In the genomic region with DNA sequence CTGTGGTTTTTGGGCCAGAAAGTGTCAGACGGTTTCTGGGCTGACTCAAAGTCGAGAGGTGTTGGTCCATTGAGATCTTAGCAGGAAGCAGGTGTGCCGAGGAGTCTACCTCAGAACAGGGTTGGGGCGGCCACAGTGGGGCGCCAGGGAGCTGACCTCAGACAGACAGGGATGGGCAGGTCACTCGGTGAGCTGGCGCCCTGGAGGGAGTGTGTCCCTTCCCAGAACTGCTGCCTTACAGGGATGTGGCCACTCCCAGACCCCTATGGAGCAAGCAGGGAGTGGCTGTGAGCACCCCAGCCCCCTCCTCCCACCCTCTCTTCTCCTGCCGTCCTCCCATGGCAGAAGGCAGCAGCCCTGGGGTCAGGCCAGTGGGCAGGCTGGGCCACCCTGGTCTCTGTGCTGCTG, we compare ENCODE assay signal across 10 cellular contexts. TPM values are rescaled to one million over a fixed set of nuclear protein-coding genes. Genes with fewer than 3 reads are reported as not detected.
DNase-seq lines count a peak whose midpoint lies in the region; ATAC-seq and TF ChIP-seq lines count a peak whose summit lies in the region.
"Had no signal": no experiment of that assay in that cellular context is flagged by ENCODE, and none has a peak within 500 bp of the region (broad histone marks: within the 10 kb centered on the region; RNA-seq: fewer than 3 reads in every experiment).

No MANE protein-coding gene starts in this region.

- H3K9me3 Mint-ChIP-seq in activated naive CD4-positive, alpha-beta T cell treated with anti-CD3 and anti-CD28 coated beads, Interleukin-2, amount 50 U/mL, for 72 hours: no peaks in the 10 kb centered on the region
- no peaks in the 10 kb centered on the region for H3K9me3 Mint-ChIP-seq in natural killer cell

- H3K4me3 ChIP-seq in LNCaP clone FGC (ENCODE audit: low read depth, low read length) (no peak overlapping the region), neural cell (ENCODE audit: low read length) (no peak overlapping the region), thyroid gland (replicated peaks in 1 of 3) (no peak overlapping the region)
- H3K4me3 ChIP-seq: lung had no signal

- ATAC-seq in activated naive CD4-positive, alpha-beta T cell treated with anti-CD3 and anti-CD28 coated beads, Interleukin-2, amount 50 U/mL, for 72 hours: peak; percentile 18 to 37
- no peak for ATAC-seq in natural killer cell

- no peak overlapping the region for H3K9ac ChIP-seq in neural cell (ENCODE audit: low read length)

- H3K79me2 ChIP-seq in neural cell (replicated peaks; ENCODE audit: insufficient read depth, low read length): no peaks in the 10 kb centered on the region

- 23 to 28% methylated on average over 2 to 5 of the region's 8 CpGs for WGBS in thyroid gland, 2 donors

- TF ChIP-seq CTCF in LNCaP clone FGC (IDR thresholded peaks at IDR 0.05; ENCODE audit: control insufficient read depth, extremely low read depth, insufficient read depth): peak; percentile 43
- TF ChIP-seq CTCF in neural cell (IDR thresholded peaks at IDR 0.05; ENCODE audit: poor library complexity, severe bottlenecking): peak; percentile 19
- no peak for TF ChIP-seq CTCF in thyroid gland (IDR thresholded peaks at IDR 0.05)
- TF ChIP-seq CTCF in natural killer cell (IDR thresholded peaks at IDR 0.05): no peak

- H4K20me1 ChIP-seq in neural cell (ENCODE audit: insufficient read depth): no peaks in the 10 kb centered on the region

- peak overlapping the region in 1 of 2 donors; percentile 22 for H3K27ac Mint-ChIP-seq in activated naive CD4-positive, alpha-beta T cell treated with anti-CD3 and anti-CD28 coated beads, Interleukin-2, amount 50 U/mL, for 72 hours
- no peak overlapping the region for H3K27ac Mint-ChIP-seq in natural killer cell

- no peaks in the 10 kb centered on the region for H3K36me3 ChIP-seq in neural cell (ENCODE audit: insufficient read depth, low read length)
- H3K36me3 ChIP-seq in thyroid gland: no peaks in the 10 kb centered on the region

- DNase-seq in NCI-H345 (lab: John Stamatoyannopoulos, UW) (peak; percentile 11), NCI-H345 treated with DMSO at 0.1 percent for 48 hours (lab: John Stamatoyannopoulos, UW; ENCODE audit: unreplicated experiment) (no peak), LNCaP clone FGC (ENCODE audit: low read depth) (no peak), G401 (ENCODE audit: low spot score) (no peak), thyroid gland (no peak), natural killer cell (no peak)
- DNase-seq in activated naive CD4-positive, alpha-beta T cell treated with anti-CD3 and anti-CD28 coated beads, Interleukin-2, amount 50 U/mL, for 72 hours (ENCODE audit: low spot score in 2 of 2): peak in 1 of 2 donors; percentile 49

- no peaks in the 10 kb centered on the region for H3F3A ChIP-seq in neural cell (ENCODE audit: insufficient read depth, low read length, poor library complexity, severe bottlenecking)

- TF ChIP-seq EP300 in neural cell (conservative IDR thresholded peaks at IDR 0.05; ENCODE audit: poor library complexity, severe bottlenecking): no peak

- no peaks in the 10 kb centered on the region for H3K9me2 ChIP-seq in neural cell (ENCODE audit: insufficient read depth, low read length)

- H3K9me3 ChIP-seq in neural cell (ENCODE audit: low read length): no peaks in the 10 kb centered on the region
- no peaks in the 10 kb centered on the region for H3K9me3 ChIP-seq in thyroid gland

- in situ Hi-C loops in G401 (cut with HindIII; ENCODE audit: low sequenced_read_pairs): no loop called here

- no peak overlapping the region for H3K4me2 ChIP-seq in neural cell (ENCODE audit: low read length)

- H3K27me3 Mint-ChIP-seq in natural killer cell (ENCODE audit: low read depth in 2 of 2): no peaks in the 10 kb centered on the region

- TF ChIP-seq POLR2A in thyroid gland (IDR thresholded peaks at IDR 0.05): no peak

- intact Hi-C loops in thyroid gland (cut with DNase I): no loop called here
- intact Hi-C loops in natural killer cell (cut with micrococcal nuclease): no loop called here

- H3K27me3 ChIP-seq in neural cell (ENCODE audit: insufficient read depth, low read depth, low read length) (no peaks in the 10 kb centered on the region), thyroid gland (no peaks in the 10 kb centered on the region)

- no peaks in the 10 kb centered on the region for H3K36me3 Mint-ChIP-seq in activated naive CD4-positive, alpha-beta T cell treated with anti-CD3 and anti-CD28 coated beads, Interleukin-2, amount 50 U/mL, for 72 hours
- H3K36me3 Mint-ChIP-seq in natural killer cell: no peaks in the 10 kb centered on the region

- H3K4me1 Mint-ChIP-seq in natural killer cell: peaks cover 7 to 15% of the 10 kb centered on the region in 2 donors

- TF ChIP-seq RAD21 in neural cell (conservative IDR thresholded peaks at IDR 0.05): no peak

- no peak overlapping the region for H3K27ac ChIP-seq in neural cell (ENCODE audit: low read length)
- no peak overlapping the region for H3K27ac ChIP-seq in thyroid gland
- H3K27ac ChIP-seq: C4-2B had no signal

- H3K4me1 ChIP-seq in thyroid gland: peaks cover 0 to 9% of the 10 kb centered on the region in 2 donors

- no peak overlapping the region for H2AFZ ChIP-seq in neural cell (ENCODE audit: low read depth, low read length)

- H3K4me3 Mint-ChIP-seq in natural killer cell: no peak overlapping the region

TF ChIP-seq in neural cell, 6 proteins besides CTCF, POLR2A, EP300 and RAD21:
- TF ChIP-seq MXI1 (conservative IDR thresholded peaks at IDR 0.05; ENCODE audit: poor library complexity, severe bottlenecking): no peak
- TF ChIP-seq POLR2AphosphoS5 (IDR thresholded peaks at IDR 0.05): no peak
- TF ChIP-seq EZH2 (IDR thresholded peaks at IDR 0.05; ENCODE audit: borderline replicate concordance, insufficient read depth, low read length, poor library complexity, severe bottlenecking): no peak
- TF ChIP-seq TAF1 (IDR thresholded peaks at IDR 0.05; ENCODE audit: low read depth): no peak
- TF ChIP-seq, protein P1, sequence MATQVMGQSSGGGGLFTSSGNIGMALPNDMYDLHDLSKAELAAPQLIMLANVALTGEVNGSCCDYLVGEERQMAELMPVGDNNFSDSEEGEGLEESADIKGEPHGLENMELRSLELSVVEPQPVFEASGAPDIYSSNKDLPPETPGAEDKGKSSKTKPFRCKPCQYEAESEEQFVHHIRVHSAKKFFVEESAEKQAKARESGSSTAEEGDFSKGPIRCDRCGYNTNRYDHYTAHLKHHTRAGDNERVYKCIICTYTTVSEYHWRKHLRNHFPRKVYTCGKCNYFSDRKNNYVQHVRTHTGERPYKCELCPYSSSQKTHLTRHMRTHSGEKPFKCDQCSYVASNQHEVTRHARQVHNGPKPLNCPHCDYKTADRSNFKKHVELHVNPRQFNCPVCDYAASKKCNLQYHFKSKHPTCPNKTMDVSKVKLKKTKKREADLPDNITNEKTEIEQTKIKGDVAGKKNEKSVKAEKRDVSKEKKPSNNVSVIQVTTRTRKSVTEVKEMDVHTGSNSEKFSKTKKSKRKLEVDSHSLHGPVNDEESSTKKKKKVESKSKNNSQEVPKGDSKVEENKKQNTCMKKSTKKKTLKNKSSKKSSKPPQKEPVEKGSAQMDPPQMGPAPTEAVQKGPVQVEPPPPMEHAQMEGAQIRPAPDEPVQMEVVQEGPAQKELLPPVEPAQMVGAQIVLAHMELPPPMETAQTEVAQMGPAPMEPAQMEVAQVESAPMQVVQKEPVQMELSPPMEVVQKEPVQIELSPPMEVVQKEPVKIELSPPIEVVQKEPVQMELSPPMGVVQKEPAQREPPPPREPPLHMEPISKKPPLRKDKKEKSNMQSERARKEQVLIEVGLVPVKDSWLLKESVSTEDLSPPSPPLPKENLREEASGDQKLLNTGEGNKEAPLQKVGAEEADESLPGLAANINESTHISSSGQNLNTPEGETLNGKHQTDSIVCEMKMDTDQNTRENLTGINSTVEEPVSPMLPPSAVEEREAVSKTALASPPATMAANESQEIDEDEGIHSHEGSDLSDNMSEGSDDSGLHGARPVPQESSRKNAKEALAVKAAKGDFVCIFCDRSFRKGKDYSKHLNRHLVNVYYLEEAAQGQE (IDR thresholded peaks at IDR 0.05; ENCODE audit: borderline replicate concordance): no peak
- TF ChIP-seq SMC3 (conservative IDR thresholded peaks at IDR 0.05; ENCODE audit: poor library complexity): no peak

RNA-seq across cellular contexts. Expression of a gene that starts 14.0 kb away (rescaled TPM):
- not detected for total RNA-seq in activated naive CD4-positive, alpha-beta T cell treated with anti-CD3 and anti-CD28 coated beads, Interleukin-2, amount 50 U/mL, for 72 hours
- 0.33 and 0.96 TPM in 2 replicates for polyA plus RNA-seq in neural cell
- polyA minus RNA-seq in neural cell: not detected in 2 replicates
- total RNA-seq in G401 (2014; rRNA removed; shearing (Covaris generic)): 0.55 TPM in 1 of 2 replicates, not detected in the other
- 1 to 10 TPM in 2 of 4 donors, under 1 TPM in 2; 0.29 to 5.0 (median 1.3) TPM for total RNA-seq in thyroid gland
- total RNA-seq in natural killer cell: not detected

RNA-seq across cellular contexts. Expression of a gene that starts 23.9 kb away (rescaled TPM):
- 10 to 100 TPM in 1 of 2 donors, 1 to 10 TPM in 1; 2.8 to 28.2 TPM for total RNA-seq in activated naive CD4-positive, alpha-beta T cell treated with anti-CD3 and anti-CD28 coated beads, Interleukin-2, amount 50 U/mL, for 72 hours
- 0.15 and 3.8 TPM in 2 replicates for polyA plus RNA-seq in neural cell
- 1.5 TPM in 1 of 2 replicates, not detected in the other for polyA minus RNA-seq in neural cell
- 5.1 and 17.0 TPM in 2 replicates for total RNA-seq in G401 (2014; rRNA removed; shearing (Covaris generic))
- total RNA-seq in thyroid gland (1 to 10 TPM in 1 of 4 donors, under 1 TPM in 1, not detected in 2; 0.44 to 1.1 TPM), natural killer cell (1 to 10 TPM; 1.1 to 1.8 (median 1.2) TPM)

RNA-seq across cellular contexts. Expression of a gene that starts 39.0 kb away (rescaled TPM):
- 1,000 to 10,000 TPM; 2,832 to 2,975 TPM for total RNA-seq in activated naive CD4-positive, alpha-beta T cell treated with anti-CD3 and anti-CD28 coated beads, Interleukin-2, amount 50 U/mL, for 72 hours
- polyA plus RNA-seq in neural cell: 2,635 and 2,685 TPM in 2 replicates
- polyA minus RNA-seq in neural cell: 1,181 and 1,234 TPM in 2 replicates
- 5,258 and 7,265 TPM in 2 replicates for total RNA-seq in G401 (2014; rRNA removed; shearing (Covaris generic))
- total RNA-seq in thyroid gland (1,000 to 10,000 TPM; 5,127 to 8,436 (median 6,104) TPM), natural killer cell (1,000 to 10,000 TPM; 1,286 to 1,549 (median 1,294) TPM)

RNA-seq across cellular contexts. Expression of a gene that starts 58.1 kb away (rescaled TPM):
- 10 to 100 TPM; 61.0 to 73.4 TPM for total RNA-seq in activated naive CD4-positive, alpha-beta T cell treated with anti-CD3 and anti-CD28 coated beads, Interleukin-2, amount 50 U/mL, for 72 hours
- polyA plus RNA-seq in neural cell: 113 and 150 TPM in 2 replicates
- polyA minus RNA-seq in neural cell: 98.3 and 103 TPM in 2 replicates
- 198 and 238 TPM in 2 replicates for total RNA-seq in G401 (2014; rRNA removed; shearing (Covaris generic))
- total RNA-seq in thyroid gland (10 to 100 TPM; 66.8 to 95.1 (median 76.0) TPM), natural killer cell (100 to 1,000 TPM; 124 to 135 (median 134) TPM)

RNA-seq across cellular contexts. Expression of a gene that starts 58.2 kb away (rescaled TPM):
- total RNA-seq in activated naive CD4-positive, alpha-beta T cell treated with anti-CD3 and anti-CD28 coated beads, Interleukin-2, amount 50 U/mL, for 72 hours: 10 to 100 TPM in 1 of 2 donors, 1 to 10 TPM in 1; 8.0 to 18.2 TPM
- polyA plus RNA-seq in neural cell: 16.0 and 24.8 TPM in 2 replicates
- 11.7 and 13.0 TPM in 2 replicates for polyA minus RNA-seq in neural cell
- total RNA-seq in G401 (2014; rRNA removed; shearing (Covaris generic)): 2.9 and 7.3 TPM in 2 replicates
- 1 to 10 TPM; 6.0 to 8.9 (median 7.5) TPM for total RNA-seq in thyroid gland
- 10 to 100 TPM in 1 of 3 donors, 1 to 10 TPM in 2; 6.5 to 11.9 (median 8.4) TPM for total RNA-seq in natural killer cell

Comparison
In these comparisons a context has a peak if more than half of its experiments do, and no peak if none do; other contexts are left out.
1. CTCF ChIP-seq: peak in LNCaP clone FGC (single experiment) and neural cell (single experiment); none in thyroid gland (0 of 6) and natural killer cell (single experiment).
2. ATAC-seq: peak in activated naive CD4-positive, alpha-beta T cell treated with anti-CD3 and anti-CD28 coated beads, Interleukin-2, amount 50 U/mL, for 72 hours (2 of 2); none in natural killer cell (0 of 3).